Comparison of ENCODE assay signal across 10 cellular contexts in the genomic region with DNA sequence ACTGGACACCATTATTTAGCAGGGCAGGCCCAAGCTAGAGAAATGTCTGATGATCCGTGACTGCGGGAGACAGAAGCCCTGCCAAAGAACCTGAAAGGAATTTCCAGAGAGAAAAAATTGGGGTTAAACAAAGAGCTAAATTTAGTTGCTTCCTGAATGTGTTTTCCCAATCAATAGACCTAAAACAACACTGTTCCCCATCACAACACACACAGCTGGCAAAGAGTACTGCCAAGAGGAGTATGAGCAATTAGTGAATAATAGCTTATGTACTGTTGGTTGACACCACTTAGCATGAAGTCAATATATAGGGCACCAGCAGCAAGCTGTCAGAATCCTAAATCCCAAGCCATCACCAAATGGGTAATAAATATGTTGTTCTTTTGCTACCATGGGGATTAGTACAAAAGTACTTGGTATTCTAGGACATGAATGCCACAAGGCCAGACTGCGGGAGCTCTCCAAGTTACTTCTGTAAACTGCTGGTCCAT. TPM values are rescaled to one million over a fixed set of nuclear protein-coding genes. Genes with fewer than 3 reads are reported as not detected.
DNase-seq lines count a peak whose midpoint lies in the region; ATAC-seq and TF ChIP-seq lines count a peak whose summit lies in the region.
"Had no signal": no experiment of that assay in that cellular context is flagged by ENCODE, and none has a peak within 500 bp of the region (broad histone marks: within the 10 kb centered on the region; RNA-seq: fewer than 3 reads in every experiment).

No MANE protein-coding gene starts in this region.

- H3K4me3 ChIP-seq in esophagus squamous epithelium (no peak overlapping the region), psoas muscle (no peak overlapping the region)

- H3K4me1 Mint-ChIP-seq in activated CD8-positive, alpha-beta T cell treated with anti-CD3 and anti-CD28 coated beads for 36 hours (ENCODE audit: low read depth) = peaks cover 7% of the 10 kb centered on the region
- peaks cover 11% of the 10 kb centered on the region for H3K4me1 Mint-ChIP-seq in activated CD4-positive, alpha-beta memory T cell treated with anti-CD3 and anti-CD28 coated beads for 36 hours (ENCODE audit: low read depth)

- H3K36me3 ChIP-seq in esophagus squamous epithelium = peaks cover 0 to 51% (median 0%) of the 10 kb centered on the region in 3 donors
- peaks cover 0 to 5% of the 10 kb centered on the region in 2 donors for H3K36me3 ChIP-seq in psoas muscle (ENCODE audit: insufficient read depth in 1 of 2, low read depth in 1 of 2)

- DNase-seq in LHCN-M2 (ENCODE audit: low read depth) (peak; percentile 46), NCI-H446 treated with DMSO at 0.1 percent for 48 hours (lab: John Stamatoyannopoulos, UW) (peak; percentile 55), esophagus squamous epithelium (lab: John Stamatoyannopoulos, UW) (no peak), psoas muscle (no peak), GF-D8 (lab: John Stamatoyannopoulos, UW) (no peak), erythroblast (lab: John Stamatoyannopoulos, UW) (no peak)
- no peak for DNase-seq in activated CD8-positive, alpha-beta T cell treated with anti-CD3 and anti-CD28 coated beads for 36 hours
- no peak for DNase-seq in activated CD4-positive, alpha-beta memory T cell treated with anti-CD3 and anti-CD28 coated beads for 36 hours
- DNase-seq: activated effector memory CD4-positive, alpha-beta T cell treated with anti-CD3 and anti-CD28 coated beads, Interleukin-2, amount 50 U/mL, for 16 hours had no signal

- H3K27ac ChIP-seq in esophagus squamous epithelium (peak overlapping the region in 3 of 4 donors; percentile 15 to 42 (median 30)), psoas muscle (peak overlapping the region; percentile 32)
- H3K27ac ChIP-seq: RWPE1 had no signal

- no peaks in the 10 kb centered on the region for H3K9me3 Mint-ChIP-seq in activated CD8-positive, alpha-beta T cell treated with anti-CD3 and anti-CD28 coated beads for 36 hours
- H3K9me3 Mint-ChIP-seq in activated CD4-positive, alpha-beta memory T cell treated with anti-CD3 and anti-CD28 coated beads for 36 hours = no peaks in the 10 kb centered on the region

- intact Hi-C loops in esophagus squamous epithelium (cut with DNase I) (no loop called here), psoas muscle (cut with DNase I) (no loop called here)
- intact Hi-C loops in activated CD8-positive, alpha-beta T cell treated with anti-CD3 and anti-CD28 coated beads for 36 hours (cut with micrococcal nuclease) = no loop called here
- intact Hi-C loops in activated CD4-positive, alpha-beta memory T cell treated with anti-CD3 and anti-CD28 coated beads for 36 hours (cut with micrococcal nuclease) = no loop called here

- no peaks in the 10 kb centered on the region for H3K27me3 ChIP-seq in esophagus squamous epithelium
- no peaks in the 10 kb centered on the region for H3K27me3 ChIP-seq in psoas muscle (ENCODE audit: insufficient read depth in 3 of 3, low read length in 2 of 3)

- H3K4me3 Mint-ChIP-seq in activated CD8-positive, alpha-beta T cell treated with anti-CD3 and anti-CD28 coated beads for 36 hours = no peak overlapping the region
- no peak overlapping the region for H3K4me3 Mint-ChIP-seq in activated CD4-positive, alpha-beta memory T cell treated with anti-CD3 and anti-CD28 coated beads for 36 hours

- H3K9me3 ChIP-seq in esophagus squamous epithelium = no peaks in the 10 kb centered on the region
- no peaks in the 10 kb centered on the region for H3K9me3 ChIP-seq in psoas muscle

- WGBS in esophagus squamous epithelium, 2 donors = 19 to 42% methylated on average over 3 of the region's 3 CpGs
- WGBS in psoas muscle, 3 donors = 21 to 58% (median 28%) methylated on average over 3 of the region's 3 CpGs

- no peak for TF ChIP-seq POLR2A in esophagus squamous epithelium (IDR thresholded peaks at IDR 0.05)
- TF ChIP-seq POLR2A in erythroblast (IDR thresholded peaks at IDR 0.05; ENCODE audit: low read length) = no peak

- POLR2A ChIA-PET in activated CD8-positive, alpha-beta T cell treated with anti-CD3 and anti-CD28 coated beads for 36 hours (lab: Charles Lee) = interaction anchor here (0.9 to 1.2 kb wide), 2 partner anchors 8 to 24 kb away, joined by 3 to 4 read pairs; no protein-coding TSS in a partner anchor
- POLR2A ChIA-PET in activated CD4-positive, alpha-beta memory T cell treated with anti-CD3 and anti-CD28 coated beads for 36 hours (lab: Charles Lee) = no interaction called here

- no peaks in the 10 kb centered on the region for H3K27me3 Mint-ChIP-seq in activated CD8-positive, alpha-beta T cell treated with anti-CD3 and anti-CD28 coated beads for 36 hours
- H3K27me3 Mint-ChIP-seq in activated CD4-positive, alpha-beta memory T cell treated with anti-CD3 and anti-CD28 coated beads for 36 hours = no peaks in the 10 kb centered on the region

- H3K4me1 ChIP-seq in esophagus squamous epithelium (peaks cover 0 to 53% (median 24%) of the 10 kb centered on the region in 3 donors), psoas muscle (peaks cover 61% of the 10 kb centered on the region)

- H3K36me3 Mint-ChIP-seq in activated CD8-positive, alpha-beta T cell treated with anti-CD3 and anti-CD28 coated beads for 36 hours (ENCODE audit: low read depth) = peaks cover 2% of the 10 kb centered on the region
- H3K36me3 Mint-ChIP-seq in activated CD4-positive, alpha-beta memory T cell treated with anti-CD3 and anti-CD28 coated beads for 36 hours = peaks cover 10% of the 10 kb centered on the region

- TF ChIP-seq CTCF in esophagus squamous epithelium (IDR thresholded peaks at IDR 0.05) (no peak), psoas muscle (IDR thresholded peaks at IDR 0.05) (no peak)
- no peak for TF ChIP-seq CTCF in activated CD8-positive, alpha-beta T cell treated with anti-CD3 and anti-CD28 coated beads for 36 hours (IDR thresholded peaks at IDR 0.05)

- CTCF ChIA-PET in activated CD8-positive, alpha-beta T cell treated with anti-CD3 and anti-CD28 coated beads for 36 hours (lab: Charles Lee) = interaction anchor here (0.7 to 1.4 kb wide), 6 partner anchors 11 to 121 kb away, joined by 3 to 5 read pairs (median 4); no protein-coding TSS in a partner anchor
- CTCF ChIA-PET in activated CD4-positive, alpha-beta memory T cell treated with anti-CD3 and anti-CD28 coated beads for 36 hours (lab: Charles Lee) = interaction anchor here (0.7 to 2.8 kb wide), 5 partner anchors 16 to 488 kb away, joined by 3 to 11 read pairs (median 3); no protein-coding TSS in a partner anchor

- H3K27ac Mint-ChIP-seq in activated CD8-positive, alpha-beta T cell treated with anti-CD3 and anti-CD28 coated beads for 36 hours = no peak overlapping the region
- no peak overlapping the region for H3K27ac Mint-ChIP-seq in activated CD4-positive, alpha-beta memory T cell treated with anti-CD3 and anti-CD28 coated beads for 36 hours

- peak in 3 of 4 donors; percentile 18 to 54 (median 43) for ATAC-seq in psoas muscle
- no peak for ATAC-seq in activated CD8-positive, alpha-beta T cell treated with anti-CD3 and anti-CD28 coated beads for 36 hours

RNA-seq across cellular contexts. Expression of gene CLK3, which starts 35.7 kb away (rescaled TPM):
- total RNA-seq in LHCN-M2 (2014; rRNA removed) = 60.5 and 81.1 TPM in 2 replicates
- polyA plus RNA-seq in LHCN-M2 (2012) = 51.2 TPM
- total RNA-seq in esophagus squamous epithelium = 100 to 1,000 TPM in 1 of 4 donors, 10 to 100 TPM in 3; 46.8 to 105 (median 58.0) TPM
- total RNA-seq in psoas muscle = 10 to 100 TPM; 40.9 to 57.5 (median 46.5) TPM
- 10 to 100 TPM; 36.6 to 61.8 (median 51.6) TPM for polyA plus RNA-seq in psoas muscle
- 100 to 1,000 TPM; 159 to 168 TPM for total RNA-seq in activated CD8-positive, alpha-beta T cell treated with anti-CD3 and anti-CD28 coated beads for 36 hours
- total RNA-seq in activated CD4-positive, alpha-beta memory T cell treated with anti-CD3 and anti-CD28 coated beads for 36 hours = 100 to 1,000 TPM; 118 to 124 TPM

RNA-seq across cellular contexts. Expression of gene EDC3, which starts 44.5 kb away (rescaled TPM):
- total RNA-seq in LHCN-M2 (2014; rRNA removed) = 5.1 and 8.7 TPM in 2 replicates
- 22.7 TPM for polyA plus RNA-seq in LHCN-M2 (2012)
- total RNA-seq in esophagus squamous epithelium = 10 to 100 TPM in 3 of 4 donors, 1 to 10 TPM in 1; 10.0 to 17.4 (median 13.2) TPM
- total RNA-seq in psoas muscle = 10 to 100 TPM; 18.3 to 24.1 (median 19.7) TPM
- 10 to 100 TPM in 2 of 3 donors, 1 to 10 TPM in 1; 7.8 to 19.8 (median 16.0) TPM for polyA plus RNA-seq in psoas muscle
- total RNA-seq in activated CD8-positive, alpha-beta T cell treated with anti-CD3 and anti-CD28 coated beads for 36 hours = 10 to 100 TPM; 41.9 to 44.1 TPM
- total RNA-seq in activated CD4-positive, alpha-beta memory T cell treated with anti-CD3 and anti-CD28 coated beads for 36 hours = 10 to 100 TPM; 36.8 to 39.9 TPM

Comparison
In these comparisons a context has a peak if more than half of its experiments do, and no peak if none do; other contexts are left out.
1. DNase-seq: peak in LHCN-M2 (single experiment) and NCI-H446 treated with DMSO at 0.1 percent for 48 hours (single experiment); none in esophagus squamous epithelium (single experiment), psoas muscle (0 of 2), activated CD8-positive, alpha-beta T cell treated with anti-CD3 and anti-CD28 coated beads for 36 hours (single experiment), activated CD4-positive, alpha-beta memory T cell treated with anti-CD3 and anti-CD28 coated beads for 36 hours (single experiment), GF-D8 (single experiment) and erythroblast (0 of 2).